In genomic region chr1:50959303-50959912, GRCh38 we compare ENCODE assay signal across 8 cellular contexts. TPM values are rescaled to one million over a fixed set of nuclear protein-coding genes. Genes with fewer than 3 reads are reported as not detected.
DNase-seq lines count a peak whose midpoint lies in the region; ATAC-seq and TF ChIP-seq lines count a peak whose summit lies in the region.

No MANE protein-coding gene starts in this region.

- H3K36me3 ChIP-seq in BLaER1: peaks cover 5% of the 10 kb centered on the region; the same call in 1 of the 2 replicates
- H3K36me3 ChIP-seq in KMS-11 (ENCODE audit: insufficient read depth): no peaks in the 10 kb centered on the region
- no peaks in the 10 kb centered on the region for H3K36me3 ChIP-seq in gastroesophageal sphincter

- H3K27me3 ChIP-seq in BLaER1 (no peaks in the 10 kb centered on the region), KMS-11 (ENCODE audit: insufficient read depth, low read depth) (no peaks in the 10 kb centered on the region), gastroesophageal sphincter (no peaks in the 10 kb centered on the region)

- no peak for TF ChIP-seq EP300 in gastroesophageal sphincter (IDR thresholded peaks at IDR 0.05)

- H3K27ac Mint-ChIP-seq in activated CD8-positive, alpha-beta T cell treated with anti-CD3 and anti-CD28 coated beads, Interleukin-2, amount 10 ng/mL, durations not matched to agents 7 days and 5 days: peak overlapping the region; percentile 88

- CTCF ChIA-PET in activated CD8-positive, alpha-beta T cell treated with anti-CD3 and anti-CD28 coated beads, Interleukin-2, amount 10 ng/mL, durations not matched to agents 7 days and 5 days (lab: Charles Lee): interaction anchor here (0.7 to 2.2 kb wide), 8 partner anchors 9 to 232 kb away, joined by 3 to 15 read pairs (median 6); partner anchors contain the start of gene CDKN2C

- peaks cover 44% of the 10 kb centered on the region; the same call in 1 of the 2 replicates for H3K79me2 ChIP-seq in KMS-11 (ENCODE audit: insufficient read depth, low read depth)

- no peaks in the 10 kb centered on the region for H3K27me3 Mint-ChIP-seq in activated CD8-positive, alpha-beta T cell treated with anti-CD3 and anti-CD28 coated beads, Interleukin-2, amount 10 ng/mL, durations not matched to agents 7 days and 5 days (ENCODE audit: low read depth)

- peak overlapping the region; percentile 88 for H3K9ac ChIP-seq in BLaER1
- H3K9ac ChIP-seq in KMS-11: peak overlapping the region; percentile 35; the same call in 1 of the 2 replicates

- DNase-seq in GM13976 (ENCODE audit: low spot score) (peak; percentile 34), pons (ENCODE audit: low spot score) (peak; percentile 36), mesenteric fat pad (ENCODE audit: low spot score) (no peak), AG08396 (ENCODE audit: low spot score) (no peak)
- DNase-seq in activated CD8-positive, alpha-beta T cell treated with anti-CD3 and anti-CD28 coated beads, Interleukin-2, amount 10 ng/mL, durations not matched to agents 7 days and 5 days: peak; percentile 48

- H4K20me1 ChIP-seq in BLaER1: peaks cover 41% of the 10 kb centered on the region; the same call in 1 of the 2 replicates
- H4K20me1 ChIP-seq in KMS-11 (ENCODE audit: insufficient read depth): no peaks in the 10 kb centered on the region

- peaks cover 6% of the 10 kb centered on the region for H3K36me3 Mint-ChIP-seq in activated CD8-positive, alpha-beta T cell treated with anti-CD3 and anti-CD28 coated beads, Interleukin-2, amount 10 ng/mL, durations not matched to agents 7 days and 5 days (ENCODE audit: low read depth)

- POLR2A ChIA-PET in activated CD8-positive, alpha-beta T cell treated with anti-CD3 and anti-CD28 coated beads, Interleukin-2, amount 10 ng/mL, durations not matched to agents 7 days and 5 days (lab: Charles Lee): interaction anchor here (2.1 to 3.3 kb wide), 3 partner anchors 10 to 18 kb away, joined by 8 to 71 read pairs (median 53); partner anchors contain the start of gene CDKN2C

- H3K9me3 ChIP-seq in BLaER1 (no peaks in the 10 kb centered on the region), gastroesophageal sphincter (no peaks in the 10 kb centered on the region)

- no peak for TF ChIP-seq POLR2A in gastroesophageal sphincter (IDR thresholded peaks at IDR 0.05)

- H3K4me2 ChIP-seq in BLaER1 (peak overlapping the region; percentile 82), KMS-11 (peak overlapping the region; percentile 63; the same call in 1 of the 2 replicates)

- TF ChIP-seq CTCF in GM13976 (IDR thresholded peaks at IDR 0.05; ENCODE audit: borderline replicate concordance, control extremely low read depth, extremely low read depth, insufficient read depth, missing control alignments) (no peak), KMS-11 (conservative IDR thresholded peaks at IDR 0.05; ENCODE audit: low read depth, low read length) (no peak), gastroesophageal sphincter (IDR thresholded peaks at IDR 0.05) (no peak)

- H3K27ac ChIP-seq in BLaER1: peak overlapping the region; percentile 78
- peak overlapping the region; percentile 35; the same call in 1 of the 2 replicates for H3K27ac ChIP-seq in KMS-11
- peak overlapping the region; percentile 51 to 93 (median 86) for H3K27ac ChIP-seq in gastroesophageal sphincter

- peaks cover 31% of the 10 kb centered on the region for H3K4me1 Mint-ChIP-seq in activated CD8-positive, alpha-beta T cell treated with anti-CD3 and anti-CD28 coated beads, Interleukin-2, amount 10 ng/mL, durations not matched to agents 7 days and 5 days (ENCODE audit: low read depth)

- ATAC-seq in activated CD8-positive, alpha-beta T cell treated with anti-CD3 and anti-CD28 coated beads, Interleukin-2, amount 10 ng/mL, durations not matched to agents 7 days and 5 days: peak; percentile 29
- ATAC-seq in gastroesophageal sphincter: peak; percentile 17

- H3K4me1 ChIP-seq in BLaER1 (peaks cover 19% of the 10 kb centered on the region), KMS-11 (ENCODE audit: low read depth, poor library complexity, severe bottlenecking) (no peaks in the 10 kb centered on the region), gastroesophageal sphincter (peaks cover 3 to 28% (median 7%) of the 10 kb centered on the region in 3 donors)

- no peaks in the 10 kb centered on the region for H3K9me3 Mint-ChIP-seq in activated CD8-positive, alpha-beta T cell treated with anti-CD3 and anti-CD28 coated beads, Interleukin-2, amount 10 ng/mL, durations not matched to agents 7 days and 5 days (ENCODE audit: insufficient read depth)

- no peak overlapping the region for H2AFZ ChIP-seq in KMS-11 (ENCODE audit: low read depth)

- peak overlapping the region; percentile 91 for H3K4me3 ChIP-seq in BLaER1
- no peak overlapping the region for H3K4me3 ChIP-seq in KMS-11 (IDR thresholded peaks at IDR 0.05; ENCODE audit: insufficient read depth, low read depth, low read length)
- H3K4me3 ChIP-seq in gastroesophageal sphincter: peak overlapping the region; percentile 55 to 71

- H3K4me3 Mint-ChIP-seq in activated CD8-positive, alpha-beta T cell treated with anti-CD3 and anti-CD28 coated beads, Interleukin-2, amount 10 ng/mL, durations not matched to agents 7 days and 5 days: peak overlapping the region; percentile 83

- WGBS in gastroesophageal sphincter (ENCODE audit: low coverage in 1 of 2), 2 donors: 2% methylated on average over 7 to 11 of the region's 38 CpGs

- in situ Hi-C loops in GM13976 (cut with MboI; ENCODE audit: low sequenced_read_pairs, unreplicated experiment): loop anchor here (25.0 kb wide), 1 partner anchor 578 kb away; no protein-coding TSS in a partner anchor

RNA-seq across cellular contexts. Expression of gene FAF1, which starts 0.7 kb away (rescaled TPM):
- total RNA-seq in activated CD8-positive, alpha-beta T cell treated with anti-CD3 and anti-CD28 coated beads, Interleukin-2, amount 10 ng/mL, durations not matched to agents 7 days and 5 days: 100 to 1,000 TPM in 1 of 2 experiments, 10 to 100 TPM in 1; 95.6 to 104 TPM
- total RNA-seq in gastroesophageal sphincter: 10 to 100 TPM; 60.4 to 89.0 (median 67.8) TPM
- 47.8 TPM for total RNA-seq in mesenteric fat pad

RNA-seq across cellular contexts. Expression of gene CDKN2C, which starts 10.6 kb away (rescaled TPM):
- 10 to 100 TPM; 82.0 to 82.5 TPM for total RNA-seq in activated CD8-positive, alpha-beta T cell treated with anti-CD3 and anti-CD28 coated beads, Interleukin-2, amount 10 ng/mL, durations not matched to agents 7 days and 5 days
- total RNA-seq in gastroesophageal sphincter (10 to 100 TPM; 21.1 to 52.1 (median 38.8) TPM), mesenteric fat pad (33.1 TPM)

Comparison
In these comparisons a context has a peak if more than half of its experiments do, and no peak if none do; other contexts are left out.
1. H3K27ac ChIP-seq: peak in every context shown above with its lines; median percentile 86 in gastroesophageal sphincter; 78 in BLaER1; 35 in KMS-11.
2. DNase-seq: peak in GM13976 (single experiment), activated CD8-positive, alpha-beta T cell treated with anti-CD3 and anti-CD28 coated beads, Interleukin-2, amount 10 ng/mL, durations not matched to agents 7 days and 5 days (single experiment) and pons (single experiment); none in mesenteric fat pad (single experiment) and AG08396 (single experiment).